23 cellular contexts compared by ENCODE assay signal in the genomic region with DNA sequence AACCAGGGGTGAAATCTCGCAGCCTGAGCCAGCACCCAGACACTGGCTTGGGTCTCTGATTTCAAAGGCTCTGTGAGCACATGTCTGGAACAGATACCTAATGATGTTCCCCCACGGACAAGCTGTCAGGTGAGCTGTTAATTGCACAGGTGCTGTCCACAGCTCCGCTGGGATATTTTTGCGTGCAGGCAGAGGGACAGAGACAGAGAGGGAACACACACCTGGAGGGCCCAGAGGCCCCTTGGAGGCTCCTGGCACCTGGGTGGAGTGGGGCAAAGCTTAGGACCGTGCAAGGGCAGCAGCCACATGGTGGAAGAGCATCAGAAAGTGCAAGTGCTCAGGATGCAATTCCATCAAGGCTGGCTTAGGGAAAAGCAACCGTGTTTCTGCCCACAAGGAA.
"Had no signal": no experiment of that assay in that cellular context is flagged by ENCODE, and none has a peak within 500 bp of the region (broad histone marks: within the 10 kb centered on the region; RNA-seq: fewer than 3 reads in every experiment).

No MANE protein-coding gene starts in this region.

- H3K4me1 ChIP-seq: body of pancreas had no signal

- H3K4me3 ChIP-seq: body of pancreas, cardiac muscle cell, heart right ventricle, ovary, psoas muscle, right atrium auricular region, thyroid gland had no signal

- DNase-seq: activated B cell treated with CpG ODN at 0.5 μM for 24 hours; activated CD4-positive, alpha-beta T cell treated with anti-CD3 and anti-CD28 coated beads for 4 hours; activated CD4-positive, alpha-beta T cell treated with anti-CD3 and anti-CD28 coated beads, Interleukin-2, amount 50 U/mL, for 48 hours; activated effector memory CD4-positive, alpha-beta T cell treated with Interleukin-2 at 50 U/mL for 16 hours; activated naive CD4-positive, alpha-beta T cell treated with anti-CD3 and anti-CD28 coated beads, Interleukin-2, amount 10 ng/mL, durations not matched to agents 7 days and 5 days; activated T-cell treated with anti-CD3 and anti-CD28 coated beads, Interleukin-2, amount 50 U/mL, for 72 hours; anterior cingulate cortex; body of pancreas; effector CD4-positive, alpha-beta T cell; heart right ventricle; midbrain; natural killer cell; ovary; psoas muscle; stimulated activated CD4-positive, alpha-beta T cell treated with anti-CD3 and anti-CD28 coated beads, Interleukin-4, amount 100 ng/mL, for 24 hours; stimulated activated naive CD4-positive, alpha-beta T cell treated with Interleukin-2 at 50 U/mL for 16 hours; T1000; thyroid gland had no signal

- H3K9me3 Mint-ChIP-seq: activated B cell treated with CpG ODN at 0.5 μM for 24 hours; activated naive CD4-positive, alpha-beta T cell treated with anti-CD3 and anti-CD28 coated beads, Interleukin-2, amount 10 ng/mL, durations not matched to agents 7 days and 5 days; activated T-cell treated with anti-CD3 and anti-CD28 coated beads, Interleukin-2, amount 50 U/mL, for 72 hours; dendritic cell treated with granulocyte-macrophage colony-stimulating factor and Interleukin-4, amounts not matched to agents 40 ng/mL and 50 ng/mL, for 4 days; natural killer cell; T-helper 1 cell treated with Interleukin-12 subunit alpha and Interleukin-12 subunit beta and Interleukin-4 antibody, amounts not matched to agents 30 μg/mL and 1 μg/mL, for 36 hours had no signal

- H3K36me3 ChIP-seq: cardiac muscle cell, ovary, thyroid gland had no signal

- ATAC-seq: activated T-cell treated with anti-CD3 and anti-CD28 coated beads, Interleukin-2, amount 50 U/mL, for 72 hours; body of pancreas; heart right ventricle; natural killer cell; psoas muscle had no signal

- H3K9me3 ChIP-seq: body of pancreas, heart right ventricle, ovary, psoas muscle, right atrium auricular region, thyroid gland had no signal

- H3K27me3 ChIP-seq: body of pancreas, cardiac muscle cell, heart right ventricle, ovary, right atrium auricular region, thyroid gland had no signal

- FAIRE-seq: endometrium had no signal

- H3K27me3 Mint-ChIP-seq: activated B cell treated with CpG ODN at 0.5 μM for 24 hours; activated naive CD4-positive, alpha-beta T cell treated with anti-CD3 and anti-CD28 coated beads, Interleukin-2, amount 10 ng/mL, durations not matched to agents 7 days and 5 days had no signal

- H3K36me3 Mint-ChIP-seq: natural killer cell had no signal

- H3K27ac Mint-ChIP-seq: activated B cell treated with CpG ODN at 0.5 μM for 24 hours; activated naive CD4-positive, alpha-beta T cell treated with anti-CD3 and anti-CD28 coated beads, Interleukin-2, amount 10 ng/mL, durations not matched to agents 7 days and 5 days; activated T-cell treated with anti-CD3 and anti-CD28 coated beads, Interleukin-2, amount 50 U/mL, for 72 hours; dendritic cell treated with granulocyte-macrophage colony-stimulating factor and Interleukin-4, amounts not matched to agents 40 ng/mL and 50 ng/mL, for 4 days; T-helper 1 cell treated with Interleukin-12 subunit alpha and Interleukin-12 subunit beta and Interleukin-4 antibody, amounts not matched to agents 30 μg/mL and 1 μg/mL, for 36 hours had no signal

- H3K4me3 Mint-ChIP-seq: activated B cell treated with CpG ODN at 0.5 μM for 24 hours; activated naive CD4-positive, alpha-beta T cell treated with anti-CD3 and anti-CD28 coated beads, Interleukin-2, amount 10 ng/mL, durations not matched to agents 7 days and 5 days; activated T-cell treated with anti-CD3 and anti-CD28 coated beads, Interleukin-2, amount 50 U/mL, for 72 hours; dendritic cell treated with granulocyte-macrophage colony-stimulating factor and Interleukin-4, amounts not matched to agents 40 ng/mL and 50 ng/mL, for 4 days; natural killer cell; T-helper 1 cell treated with Interleukin-12 subunit alpha and Interleukin-12 subunit beta and Interleukin-4 antibody, amounts not matched to agents 30 μg/mL and 1 μg/mL, for 36 hours had no signal

- H3K27ac ChIP-seq: body of pancreas, cardiac muscle cell, heart right ventricle, psoas muscle, right atrium auricular region, thyroid gland had no signal
